Comparison of ENCODE assay signal across 1 cellular context in the genomic region with DNA sequence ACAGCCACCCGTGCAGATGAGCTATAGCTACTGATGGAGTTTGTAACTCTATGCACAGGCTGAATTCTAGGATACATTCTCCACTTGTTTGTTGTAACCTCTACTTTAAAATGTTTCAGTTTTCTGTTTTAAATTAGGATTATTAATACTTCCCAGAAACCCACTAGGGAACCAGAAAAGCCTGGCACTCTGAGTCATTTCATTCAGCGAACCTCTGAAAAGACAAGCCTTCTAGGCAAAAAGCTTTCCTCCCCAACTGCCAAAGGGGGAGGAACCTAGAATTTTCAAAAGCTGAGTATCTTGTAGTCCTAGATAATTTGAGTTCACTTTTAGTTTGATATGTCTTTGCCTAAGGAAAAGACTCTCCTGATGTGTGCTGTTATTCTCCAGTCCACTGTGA.
TF ChIP-seq lines count a peak whose summit lies in the region.

No MANE protein-coding gene starts in this region.

TF ChIP-seq in SK-N-SH, 30 proteins besides CTCF, POLR2A, EP300 and RAD21 (continued from another document):
- TF ChIP-seq, protein P1, sequence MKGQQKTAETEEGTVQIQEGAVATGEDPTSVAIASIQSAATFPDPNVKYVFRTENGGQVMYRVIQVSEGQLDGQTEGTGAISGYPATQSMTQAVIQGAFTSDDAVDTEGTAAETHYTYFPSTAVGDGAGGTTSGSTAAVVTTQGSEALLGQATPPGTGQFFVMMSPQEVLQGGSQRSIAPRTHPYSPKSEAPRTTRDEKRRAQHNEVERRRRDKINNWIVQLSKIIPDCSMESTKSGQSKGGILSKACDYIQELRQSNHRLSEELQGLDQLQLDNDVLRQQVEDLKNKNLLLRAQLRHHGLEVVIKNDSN (IDR thresholded peaks at IDR 0.05; ENCODE audit: borderline replicate concordance, low read depth) = no peak
- no peak for TF ChIP-seq RCOR1 (IDR thresholded peaks at IDR 0.05; ENCODE audit: low read length)
- no peak for TF ChIP-seq RFX5 (IDR thresholded peaks at IDR 0.05; ENCODE audit: low read length)
- TF ChIP-seq, protein P2, sequence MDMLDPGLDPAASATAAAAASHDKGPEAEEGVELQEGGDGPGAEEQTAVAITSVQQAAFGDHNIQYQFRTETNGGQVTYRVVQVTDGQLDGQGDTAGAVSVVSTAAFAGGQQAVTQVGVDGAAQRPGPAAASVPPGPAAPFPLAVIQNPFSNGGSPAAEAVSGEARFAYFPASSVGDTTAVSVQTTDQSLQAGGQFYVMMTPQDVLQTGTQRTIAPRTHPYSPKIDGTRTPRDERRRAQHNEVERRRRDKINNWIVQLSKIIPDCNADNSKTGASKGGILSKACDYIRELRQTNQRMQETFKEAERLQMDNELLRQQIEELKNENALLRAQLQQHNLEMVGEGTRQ (IDR thresholded peaks at IDR 0.05; ENCODE audit: borderline replicate concordance, low read depth, low read length) = no peak
- TF ChIP-seq EZH2phosphoT487 (IDR thresholded peaks at IDR 0.05; ENCODE audit: borderline replicate concordance, low read depth) = no peak
- TF ChIP-seq, protein P3, sequence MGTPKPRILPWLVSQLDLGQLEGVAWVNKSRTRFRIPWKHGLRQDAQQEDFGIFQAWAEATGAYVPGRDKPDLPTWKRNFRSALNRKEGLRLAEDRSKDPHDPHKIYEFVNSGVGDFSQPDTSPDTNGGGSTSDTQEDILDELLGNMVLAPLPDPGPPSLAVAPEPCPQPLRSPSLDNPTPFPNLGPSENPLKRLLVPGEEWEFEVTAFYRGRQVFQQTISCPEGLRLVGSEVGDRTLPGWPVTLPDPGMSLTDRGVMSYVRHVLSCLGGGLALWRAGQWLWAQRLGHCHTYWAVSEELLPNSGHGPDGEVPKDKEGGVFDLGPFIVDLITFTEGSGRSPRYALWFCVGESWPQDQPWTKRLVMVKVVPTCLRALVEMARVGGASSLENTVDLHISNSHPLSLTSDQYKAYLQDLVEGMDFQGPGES (IDR thresholded peaks at IDR 0.05; ENCODE audit: low read depth, low read length) = no peak
- TF ChIP-seq, protein P4, sequence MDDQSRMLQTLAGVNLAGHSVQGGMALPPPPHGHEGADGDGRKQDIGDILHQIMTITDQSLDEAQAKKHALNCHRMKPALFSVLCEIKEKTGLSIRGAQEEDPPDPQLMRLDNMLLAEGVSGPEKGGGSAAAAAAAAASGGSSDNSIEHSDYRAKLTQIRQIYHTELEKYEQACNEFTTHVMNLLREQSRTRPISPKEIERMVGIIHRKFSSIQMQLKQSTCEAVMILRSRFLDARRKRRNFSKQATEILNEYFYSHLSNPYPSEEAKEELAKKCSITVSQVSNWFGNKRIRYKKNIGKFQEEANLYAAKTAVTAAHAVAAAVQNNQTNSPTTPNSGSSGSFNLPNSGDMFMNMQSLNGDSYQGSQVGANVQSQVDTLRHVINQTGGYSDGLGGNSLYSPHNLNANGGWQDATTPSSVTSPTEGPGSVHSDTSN (IDR thresholded peaks at IDR 0.05) = peak; percentile 20; the same call in 1 of the 2 replicates
- TF ChIP-seq JUND (IDR thresholded peaks at IDR 0.05) = peak; percentile 68
- no peak for TF ChIP-seq RXRA (IDR thresholded peaks at IDR 0.05; ENCODE audit: borderline replicate concordance, low read depth)
